Comparison of ENCODE assay signal across 17 cellular contexts in the genomic region with DNA sequence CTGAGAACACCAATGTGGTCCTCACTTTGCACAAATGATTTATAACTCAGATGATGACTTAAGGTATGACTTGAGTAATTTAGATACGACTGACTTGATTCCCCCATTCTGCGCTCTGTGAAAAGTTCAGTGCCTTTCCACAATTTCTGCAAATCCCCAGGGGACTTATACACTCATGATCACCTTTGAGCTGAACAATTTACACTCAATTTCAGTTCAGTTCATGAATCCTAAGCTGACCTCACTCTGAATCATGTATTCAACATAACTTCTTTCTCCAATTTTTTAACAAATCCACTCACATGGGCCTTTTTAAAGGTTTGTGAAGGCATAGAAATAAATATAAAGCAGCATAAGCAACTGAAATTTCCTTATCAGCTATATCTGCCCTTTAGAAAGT.
"Had no signal": no experiment of that assay in that cellular context is flagged by ENCODE, and none has a peak within 500 bp of the region (broad histone marks: within the 10 kb centered on the region; RNA-seq: fewer than 3 reads in every experiment).

No MANE protein-coding gene starts in this region.

- H3K4me3 Mint-ChIP-seq: immature natural killer cell, natural killer cell, type B pancreatic cell had no signal

- DNase-seq: activated CD4-positive, alpha-beta T cell treated with anti-CD3 and anti-CD28 coated beads for 1 hour; activated gamma-delta T cell; adrenal gland; effector CD4-positive, alpha-beta T cell; heart right ventricle; immature natural killer cell; natural killer cell; nucleus accumbens; retina; stimulated activated CD4-positive, alpha-beta T cell treated with anti-CD3 and anti-CD28 coated beads, Interleukin-15, amount 100 ng/mL, for 24 hours; stimulated activated CD4-positive, alpha-beta T cell treated with anti-CD3 and anti-CD28 coated beads, Interleukin-2, amount 100 ng/mL, for 48 hours; stomach; T1000; testis had no signal

- H3K27me3 Mint-ChIP-seq: type B pancreatic cell had no signal

- H3K9me3 Mint-ChIP-seq: immature natural killer cell, natural killer cell, type B pancreatic cell had no signal

- H3K27me3 ChIP-seq: adrenal gland, heart right ventricle, stomach, testis had no signal

- H3K9me3 ChIP-seq: adrenal gland, heart right ventricle, stomach, testis had no signal

- H3K36me3 ChIP-seq: adrenal gland, heart right ventricle, stomach had no signal

- H3K27ac ChIP-seq: adrenal gland, stomach, testis, VCaP had no signal

- H3K4me1 Mint-ChIP-seq: immature natural killer cell, natural killer cell had no signal

- ATAC-seq: activated naive CD4-positive, alpha-beta T cell treated with anti-CD3 and anti-CD28 coated beads, Interleukin-2, amount 50 U/mL, for 72 hours; natural killer cell had no signal

- H3K4me3 ChIP-seq: adrenal gland, heart right ventricle, stomach, testis had no signal

- H3K36me3 Mint-ChIP-seq: activated naive CD4-positive, alpha-beta T cell treated with anti-CD3 and anti-CD28 coated beads, Interleukin-2, amount 50 U/mL, for 72 hours; immature natural killer cell; natural killer cell; type B pancreatic cell had no signal
